ENCODE assay signal across 1 cellular context in the genomic region with DNA sequence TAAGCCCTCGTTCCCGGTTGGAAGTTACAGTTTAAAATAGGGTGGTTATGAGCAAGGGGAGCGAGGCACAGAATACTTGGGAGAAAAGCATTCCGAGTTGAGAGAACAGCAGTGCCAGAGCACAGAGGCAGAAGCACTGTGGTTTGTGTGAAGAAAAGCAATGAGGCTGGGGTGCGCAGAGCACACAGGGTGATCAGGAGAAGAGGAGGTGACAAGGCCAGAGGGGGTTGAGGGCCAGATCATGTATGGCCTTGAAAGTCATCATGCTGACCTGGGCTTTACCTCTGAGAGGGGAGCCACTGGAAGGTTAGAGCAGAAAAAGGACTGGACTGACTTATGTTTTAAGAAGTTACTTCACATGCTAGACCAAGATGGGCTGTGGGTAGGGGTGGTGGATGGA.
TF ChIP-seq lines count a peak whose summit lies in the region.

No MANE protein-coding gene starts in this region.

TF ChIP-seq in WTC11, 78 proteins besides CTCF, POLR2A, EP300 and RAD21 (continued from another document):
- TF ChIP-seq, protein P1, sequence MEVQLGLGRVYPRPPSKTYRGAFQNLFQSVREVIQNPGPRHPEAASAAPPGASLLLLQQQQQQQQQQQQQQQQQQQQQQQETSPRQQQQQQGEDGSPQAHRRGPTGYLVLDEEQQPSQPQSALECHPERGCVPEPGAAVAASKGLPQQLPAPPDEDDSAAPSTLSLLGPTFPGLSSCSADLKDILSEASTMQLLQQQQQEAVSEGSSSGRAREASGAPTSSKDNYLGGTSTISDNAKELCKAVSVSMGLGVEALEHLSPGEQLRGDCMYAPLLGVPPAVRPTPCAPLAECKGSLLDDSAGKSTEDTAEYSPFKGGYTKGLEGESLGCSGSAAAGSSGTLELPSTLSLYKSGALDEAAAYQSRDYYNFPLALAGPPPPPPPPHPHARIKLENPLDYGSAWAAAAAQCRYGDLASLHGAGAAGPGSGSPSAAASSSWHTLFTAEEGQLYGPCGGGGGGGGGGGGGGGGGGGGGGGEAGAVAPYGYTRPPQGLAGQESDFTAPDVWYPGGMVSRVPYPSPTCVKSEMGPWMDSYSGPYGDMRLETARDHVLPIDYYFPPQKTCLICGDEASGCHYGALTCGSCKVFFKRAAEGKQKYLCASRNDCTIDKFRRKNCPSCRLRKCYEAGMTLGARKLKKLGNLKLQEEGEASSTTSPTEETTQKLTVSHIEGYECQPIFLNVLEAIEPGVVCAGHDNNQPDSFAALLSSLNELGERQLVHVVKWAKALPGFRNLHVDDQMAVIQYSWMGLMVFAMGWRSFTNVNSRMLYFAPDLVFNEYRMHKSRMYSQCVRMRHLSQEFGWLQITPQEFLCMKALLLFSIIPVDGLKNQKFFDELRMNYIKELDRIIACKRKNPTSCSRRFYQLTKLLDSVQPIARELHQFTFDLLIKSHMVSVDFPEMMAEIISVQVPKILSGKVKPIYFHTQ (CRISPR knock-in tag; IDR thresholded peaks at IDR 0.05), result no peak
- TF ChIP-seq, protein P2, sequence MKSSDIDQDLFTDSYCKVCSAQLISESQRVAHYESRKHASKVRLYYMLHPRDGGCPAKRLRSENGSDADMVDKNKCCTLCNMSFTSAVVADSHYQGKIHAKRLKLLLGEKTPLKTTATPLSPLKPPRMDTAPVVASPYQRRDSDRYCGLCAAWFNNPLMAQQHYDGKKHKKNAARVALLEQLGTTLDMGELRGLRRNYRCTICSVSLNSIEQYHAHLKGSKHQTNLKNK (CRISPR knock-in tag; IDR thresholded peaks at IDR 0.05), result no peak
TF ChIP-seq in WTC11: peak in this region for 0.
